Comparison of ENCODE assay signal across 1 cellular context in the genomic region with DNA sequence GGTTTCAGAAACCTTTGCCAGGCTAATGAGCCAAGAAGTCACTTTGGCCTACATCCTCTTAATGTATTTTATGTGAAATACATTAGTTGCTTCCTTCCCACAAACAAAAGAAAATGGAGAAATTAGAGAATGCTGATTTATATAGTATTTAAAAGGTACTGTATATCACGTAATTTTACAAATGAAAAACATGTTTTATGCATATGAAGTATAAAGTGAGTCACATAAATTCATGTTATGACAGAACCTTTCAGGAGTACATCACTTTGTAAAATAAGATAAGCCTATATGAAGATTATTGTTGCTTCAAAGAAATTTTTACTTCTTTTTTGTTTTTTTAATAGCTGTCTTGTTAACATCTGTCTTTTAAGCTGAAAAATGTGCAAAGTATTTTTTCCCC.
TF ChIP-seq lines count a peak whose summit lies in the region.

No MANE protein-coding gene starts in this region.

TF ChIP-seq in K562, 482 proteins besides CTCF, POLR2A, EP300 and RAD21:
- TF ChIP-seq, protein P1, sequence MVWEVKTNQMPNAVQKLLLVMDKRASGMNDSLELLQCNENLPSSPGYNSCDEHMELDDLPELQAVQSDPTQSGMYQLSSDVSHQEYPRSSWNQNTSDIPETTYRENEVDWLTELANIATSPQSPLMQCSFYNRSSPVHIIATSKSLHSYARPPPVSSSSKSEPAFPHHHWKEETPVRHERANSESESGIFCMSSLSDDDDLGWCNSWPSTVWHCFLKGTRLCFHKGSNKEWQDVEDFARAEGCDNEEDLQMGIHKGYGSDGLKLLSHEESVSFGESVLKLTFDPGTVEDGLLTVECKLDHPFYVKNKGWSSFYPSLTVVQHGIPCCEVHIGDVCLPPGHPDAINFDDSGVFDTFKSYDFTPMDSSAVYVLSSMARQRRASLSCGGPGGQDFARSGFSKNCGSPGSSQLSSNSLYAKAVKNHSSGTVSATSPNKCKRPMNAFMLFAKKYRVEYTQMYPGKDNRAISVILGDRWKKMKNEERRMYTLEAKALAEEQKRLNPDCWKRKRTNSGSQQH (CRISPR knock-in tag; IDR thresholded peaks at IDR 0.05), result no peak
- peak; percentile 27 for TF ChIP-seq MEIS2 (IDR thresholded peaks at IDR 0.05; ENCODE audit: partially characterized antibody)
- TF ChIP-seq, protein P2, sequence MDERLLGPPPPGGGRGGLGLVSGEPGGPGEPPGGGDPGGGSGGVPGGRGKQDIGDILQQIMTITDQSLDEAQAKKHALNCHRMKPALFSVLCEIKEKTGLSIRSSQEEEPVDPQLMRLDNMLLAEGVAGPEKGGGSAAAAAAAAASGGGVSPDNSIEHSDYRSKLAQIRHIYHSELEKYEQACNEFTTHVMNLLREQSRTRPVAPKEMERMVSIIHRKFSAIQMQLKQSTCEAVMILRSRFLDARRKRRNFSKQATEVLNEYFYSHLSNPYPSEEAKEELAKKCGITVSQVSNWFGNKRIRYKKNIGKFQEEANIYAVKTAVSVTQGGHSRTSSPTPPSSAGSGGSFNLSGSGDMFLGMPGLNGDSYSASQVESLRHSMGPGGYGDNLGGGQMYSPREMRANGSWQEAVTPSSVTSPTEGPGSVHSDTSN (CRISPR knock-in tag; IDR thresholded peaks at IDR 0.05; ENCODE audit: low read depth), result no peak
- TF ChIP-seq, protein P2 (tag; conservative IDR thresholded peaks at IDR 0.05; ENCODE audit: low read depth), result peak; percentile 20; the same call in 1 of the 2 replicates
TF ChIP-seq in K562: peak in this region for 2.
